Comparison of ENCODE assay signal across 8 cellular contexts in genomic region chr18:32018331-32019250, GRCh38. TPM values are rescaled to one million over a fixed set of nuclear protein-coding genes. Genes with fewer than 3 reads are reported as not detected.
DNase-seq lines count a peak whose midpoint lies in the region; ATAC-seq and TF ChIP-seq lines count a peak whose summit lies in the region.

TSS of gene RNF125 (plus strand) at chr18:32018825. CDS start at chr18:32018864, 39 bp downstream.

- TF ChIP-seq CTCF in H9 (conservative IDR thresholded peaks at IDR 0.05), result no peak; the same call in 2 of the 3 replicates
- no peak for TF ChIP-seq CTCF in glutamatergic neuron (IDR thresholded peaks at IDR 0.05; ENCODE audit: partially characterized antibody, unreplicated experiment)
- TF ChIP-seq CTCF in omental fat pad (IDR thresholded peaks at IDR 0.05), result no peak
- no peak for TF ChIP-seq CTCF in testis (IDR thresholded peaks at IDR 0.05)

- intact Hi-C loops in activated naive CD4-positive, alpha-beta T cell treated with anti-CD3 and anti-CD28 coated beads for 36 hours (cut with micrococcal nuclease), result loop anchor here (1.0 to 5.0 kb wide), 9 partner anchors 23 to 514 kb away; partner anchors contain the start of gene TRAPPC8
- intact Hi-C loops in testis (cut with DNase I; ENCODE audit: low total_unique reads), result no loop called here

- no peaks in the 10 kb centered on the region; the same call in 1 of the 2 replicates for H3K79me2 ChIP-seq in H9 (ENCODE audit: insufficient read depth, low read length)

- TF ChIP-seq POLR2A in testis (IDR thresholded peaks at IDR 0.05), result no peak

- H3K4me1 Mint-ChIP-seq in H9 (peaks cover 26 to 31% of the 10 kb centered on the region in 2 experiments), glutamatergic neuron (ENCODE audit: low read depth, unreplicated experiment) (peaks cover 1% of the 10 kb centered on the region)
- peaks cover 38% of the 10 kb centered on the region for H3K4me1 Mint-ChIP-seq in activated naive CD4-positive, alpha-beta T cell treated with anti-CD3 and anti-CD28 coated beads for 36 hours (ENCODE audit: low read depth)

- H2BK20ac ChIP-seq in H9 (ENCODE audit: low read depth, low read length, poor library complexity, severe bottlenecking), result no peak within 1 kb of the TSS

- H3K27me3 Mint-ChIP-seq in H9 (ENCODE audit: low read depth) (peaks cover 16% of the 10 kb centered on the region), glutamatergic neuron (ENCODE audit: unreplicated experiment) (peaks cover 14% of the 10 kb centered on the region)
- H3K27me3 Mint-ChIP-seq in activated naive CD4-positive, alpha-beta T cell treated with anti-CD3 and anti-CD28 coated beads for 36 hours (ENCODE audit: low read depth), result no peaks in the 10 kb centered on the region

- H3K4me3 ChIP-seq in MG63 (peak within 1 kb of the TSS; percentile 53), testis (peak within 1 kb of the TSS; percentile 27 to 75)

- peak within 1 kb of the TSS; percentile 85 for H3K18ac ChIP-seq in H9 (ENCODE audit: insufficient read length, low read depth, low read length)

- H4K5ac ChIP-seq in H9 (ENCODE audit: insufficient read length, low read depth, low read length), result no peak within 1 kb of the TSS

- H3K79me1 ChIP-seq in H9 (ENCODE audit: insufficient read depth, low read depth, low read length, poor library complexity, severe bottlenecking), result no peaks in the 10 kb centered on the region

- peak within 1 kb of the TSS; percentile 67 for H3K9ac ChIP-seq in H9 (ENCODE audit: extremely low read depth, insufficient read length, low read length)

- no peak within 1 kb of the TSS for H2AFZ ChIP-seq in H9 (ENCODE audit: low read length)

- H2AK5ac ChIP-seq in H9 (ENCODE audit: insufficient read length, low read length), result no peak within 1 kb of the TSS

- H3T11ph ChIP-seq in H9 (ENCODE audit: low read length), result no peak within 1 kb of the TSS

- DNase-seq in G401 (ENCODE audit: low spot score) (peak; percentile 10), H9 (peak; percentile 89), MG63 (peak; percentile 70), SK-N-DZ (ENCODE audit: low spot score) (peak; percentile 74), glutamatergic neuron (peak; percentile 80), omental fat pad (ENCODE audit: low spot score) (peak; percentile 25), testis (peak; percentile 71)
- peak; percentile 81 for DNase-seq in activated naive CD4-positive, alpha-beta T cell treated with anti-CD3 and anti-CD28 coated beads for 36 hours

- H3K9me3 ChIP-seq in H9 (ENCODE audit: control insufficient read depth, low read depth, low read length) (no peaks in the 10 kb centered on the region), MG63 (no peaks in the 10 kb centered on the region), testis (no peaks in the 10 kb centered on the region)

- peak within 1 kb of the TSS; percentile 74 for H3K4me2 ChIP-seq in H9 (ENCODE audit: insufficient read depth, insufficient read length, low read length)

- H3K27ac ChIP-seq in H9 (ENCODE audit: insufficient read length, low read depth, low read length) (no peak within 1 kb of the TSS), testis (peak within 1 kb of the TSS; percentile 44 to 64)

- no peak within 1 kb of the TSS for H3K56ac ChIP-seq in H9 (ENCODE audit: insufficient read length, low read depth, low read length)

- H3K27ac Mint-ChIP-seq in H9, result peak within 1 kb of the TSS in 2 of 3 experiments; percentile 88 to 98
- peak within 1 kb of the TSS; percentile 93 for H3K27ac Mint-ChIP-seq in activated naive CD4-positive, alpha-beta T cell treated with anti-CD3 and anti-CD28 coated beads for 36 hours
- H3K27ac Mint-ChIP-seq in glutamatergic neuron (ENCODE audit: unreplicated experiment), result peak within 1 kb of the TSS; percentile 83

- no peaks in the 10 kb centered on the region for H3K36me3 ChIP-seq in MG63
- H3K36me3 ChIP-seq in testis (ENCODE audit: low read depth, missing control alignments), result no peaks in the 10 kb centered on the region

- ATAC-seq in omental fat pad (ENCODE audit: low FRiP score), result peak; percentile 97

- H3K27me3 ChIP-seq in H9 (ENCODE audit: insufficient read depth, low read length) (no peaks in the 10 kb centered on the region), MG63 (no peaks in the 10 kb centered on the region; the same call in 1 of the 2 replicates), testis (no peaks in the 10 kb centered on the region)

- H3K9me3 Mint-ChIP-seq in H9, result no peaks in the 10 kb centered on the region
- H3K9me3 Mint-ChIP-seq in activated naive CD4-positive, alpha-beta T cell treated with anti-CD3 and anti-CD28 coated beads for 36 hours, result no peaks in the 10 kb centered on the region
- peaks cover 9% of the 10 kb centered on the region for H3K9me3 Mint-ChIP-seq in glutamatergic neuron (ENCODE audit: unreplicated experiment)

- H3K23me2 ChIP-seq in H9 (ENCODE audit: insufficient read length, low read depth, low read length, poor library complexity, severe bottlenecking), result peaks cover 15% of the 10 kb centered on the region

- H4K20me1 ChIP-seq in H9 (ENCODE audit: control insufficient read depth, insufficient read depth, insufficient read length), result no peaks in the 10 kb centered on the region

- H3K14ac ChIP-seq in H9 (ENCODE audit: insufficient read depth, low read length), result peak within 1 kb of the TSS; percentile 74

- no peak within 1 kb of the TSS for H2BK120ac ChIP-seq in H9 (ENCODE audit: low read depth, low read length, poor library complexity, severe bottlenecking)

- no peak within 1 kb of the TSS for H4K8ac ChIP-seq in H9 (replicated peaks; ENCODE audit: insufficient read length, low read depth, low read length)

- no CpG with 5 or more reads among the region's 66 CpGs for WGBS in H9 (ENCODE audit: extremely low coverage, insufficient read length, low lambda C conversion rate)
- WGBS in testis, 2 donors, result 0 to 1% methylated on average over 25 to 57 of the region's 66 CpGs

- in situ Hi-C loops in G401 (cut with HindIII; ENCODE audit: low sequenced_read_pairs), result no loop called here

- no peak within 1 kb of the TSS for H3K23ac ChIP-seq in H9 (ENCODE audit: insufficient read length, low read depth, low read length)

- H3K4me1 ChIP-seq in H9 (ENCODE audit: insufficient read depth, low read length) (peaks cover 4% of the 10 kb centered on the region), testis (peaks cover 9% of the 10 kb centered on the region)

- 0 out of 7 replicates have a peak, but pooled peaks cover 0 to 4% (median 0%) of the 10 kb centered on the region in 3 experiments for H3K36me3 Mint-ChIP-seq in H9 (ENCODE audit: insufficient read depth in 1 of 3, low read depth in 3 of 3)
- peaks cover 3% of the 10 kb centered on the region for H3K36me3 Mint-ChIP-seq in activated naive CD4-positive, alpha-beta T cell treated with anti-CD3 and anti-CD28 coated beads for 36 hours (ENCODE audit: low read depth)
- H3K36me3 Mint-ChIP-seq in glutamatergic neuron (ENCODE audit: unreplicated experiment), result no peaks in the 10 kb centered on the region

- H4K91ac ChIP-seq in H9 (ENCODE audit: insufficient read length, low read depth, low read length), result no peak within 1 kb of the TSS

- CTCF ChIA-PET in activated naive CD4-positive, alpha-beta T cell treated with anti-CD3 and anti-CD28 coated beads for 36 hours (lab: Charles Lee), result interaction anchor here (1.0 to 2.1 kb wide), 14 partner anchors 8 to 121 kb away, joined by 3 to 16 read pairs (median 6); partner anchors contain the start of genes RNF138 and TRAPPC8

- peak within 1 kb of the TSS; percentile 90 to 94 for H3K4me3 Mint-ChIP-seq in H9
- H3K4me3 Mint-ChIP-seq in activated naive CD4-positive, alpha-beta T cell treated with anti-CD3 and anti-CD28 coated beads for 36 hours, result peak within 1 kb of the TSS; percentile 99
- H3K4me3 Mint-ChIP-seq in glutamatergic neuron (ENCODE audit: unreplicated experiment), result peak within 1 kb of the TSS; percentile 98

- H2BK5ac ChIP-seq in H9 (ENCODE audit: insufficient read length, low read length), result no peak within 1 kb of the TSS

- H2BK12ac ChIP-seq in H9 (ENCODE audit: insufficient read length, low read depth, low read length), result no peak within 1 kb of the TSS

- H2BK15ac ChIP-seq in H9 (ENCODE audit: low read depth, low read length), result no peak within 1 kb of the TSS

- H3K4ac ChIP-seq in H9 (ENCODE audit: low read depth, low read length), result no peak within 1 kb of the TSS

RNA-seq across cellular contexts. Expression of gene RNF125, which starts in this region (rescaled TPM):
- 2.4 and 2.8 TPM in 2 replicates for total RNA-seq in G401 (2014; rRNA removed; shearing (Covaris generic))
- total RNA-seq in H9 (2021) (8.3 and 9.4 TPM in 2 replicates), glutamatergic neuron (ENCODE audit: unreplicated experiment) (1.5 TPM), omental fat pad (10 to 100 TPM in 2 of 4 donors, 1 to 10 TPM in 2; 7.3 to 24.3 (median 14.0) TPM), testis (1 to 10 TPM; 1.9 to 2.0 TPM)
- total RNA-seq in MG63 (2014; rRNA removed; shearing (Covaris generic); ENCODE audit: low replicate concordance), result 0.05 and 0.10 TPM in 2 replicates
- 0.39 and 0.61 TPM in 2 replicates for polyA plus RNA-seq in SK-N-DZ (2014; cell fraction: cytosol; rRNA removed)
- polyA plus RNA-seq in SK-N-DZ (2014; cell fraction: nucleus; rRNA removed), result 0.25 and 0.26 TPM in 2 replicates
- 10 to 100 TPM; 11.4 to 12.0 TPM for total RNA-seq in activated naive CD4-positive, alpha-beta T cell treated with anti-CD3 and anti-CD28 coated beads for 36 hours
- polyA plus RNA-seq in testis (ENCODE audit: insufficient read depth, low read depth, low replicate concordance), result 9.1 TPM

Comparison
In these comparisons a context has a peak if more than half of its experiments do, and no peak if none do; other contexts are left out.
1. Peak in DNase-seq and H3K4me3 ChIP-seq in MG63; RNA of the gene not detected or under 1 TPM.
2. DNase-seq: peak in every context shown above with its lines; median percentile 89 in H9; 81 in activated naive CD4-positive, alpha-beta T cell treated with anti-CD3 and anti-CD28 coated beads for 36 hours; 80 in glutamatergic neuron; 74 in SK-N-DZ; 71 in testis; 70 in MG63; 25 in omental fat pad; 10 in G401.